Comparison of ENCODE assay signal across 21 cellular contexts in the genomic region with DNA sequence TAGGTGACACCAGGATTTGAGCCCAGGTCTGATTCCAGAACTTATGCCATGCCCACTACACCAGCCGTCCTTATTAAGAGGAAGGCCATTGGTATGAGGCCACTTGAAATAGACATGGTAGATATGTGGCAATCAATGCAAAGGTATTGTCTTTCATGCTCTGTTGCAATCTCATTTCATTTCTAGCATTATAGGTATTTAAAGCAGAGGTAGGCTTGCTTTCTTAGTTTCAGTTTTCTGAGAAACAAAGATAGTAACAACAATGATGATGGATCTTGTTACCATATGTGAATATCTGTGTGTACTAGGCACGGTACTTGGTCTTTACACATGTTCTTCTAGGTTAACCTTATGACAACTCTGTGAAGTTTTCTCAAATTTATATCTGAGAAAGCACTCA.
DNase-seq lines count a peak whose midpoint lies in the region; ATAC-seq and TF ChIP-seq lines count a peak whose summit lies in the region.
"Had no signal": no experiment of that assay in that cellular context is flagged by ENCODE, and none has a peak within 500 bp of the region (broad histone marks: within the 10 kb centered on the region; RNA-seq: fewer than 3 reads in every experiment).

No MANE protein-coding gene starts in this region.

- no peak for TF ChIP-seq CTCF in activated B cell treated with CpG ODN at 0.5 μM for 24 hours (IDR thresholded peaks at IDR 0.05)

- POLR2A ChIA-PET in activated B cell treated with CpG ODN at 0.5 μM for 24 hours (lab: Charles Lee): interaction anchor here (1.1 kb wide), 1 partner anchor 97 kb away, joined by 3 read pairs; no protein-coding TSS in a partner anchor

- H3K4me3 Mint-ChIP-seq in activated B cell treated with CpG ODN at 0.5 μM for 24 hours: no peak overlapping the region
- no peak overlapping the region for H3K4me3 Mint-ChIP-seq in stimulated activated effector memory CD8-positive, alpha-beta T cell treated with anti-CD3 and anti-CD28 coated beads, Interleukin-12 subunit alpha, Interleukin-12 subunit beta, amount 100 ng/mL, for 72 hours
- H3K4me3 Mint-ChIP-seq: activated CD4-positive, alpha-beta T cell treated with anti-CD3 and anti-CD28 coated beads, Interleukin-2, amount 10 ng/mL, durations not matched to agents 7 days and 5 days; brain; effector memory CD8-positive, alpha-beta T cell; neural crest cell; stimulated activated memory B cell treated with anti-CD40 and anti-IgM and Interleukin-4, amounts not matched to agents 10 μg/mL and 1 μg/mL and 100 μg/mL, for 72 hours; T-helper 17 cell had no signal

- H3K27me3 Mint-ChIP-seq in activated B cell treated with CpG ODN at 0.5 μM for 24 hours: no peaks in the 10 kb centered on the region
- H3K27me3 Mint-ChIP-seq: activated CD4-positive, alpha-beta T cell treated with anti-CD3 and anti-CD28 coated beads, Interleukin-2, amount 10 ng/mL, durations not matched to agents 7 days and 5 days; brain; effector memory CD8-positive, alpha-beta T cell; stimulated activated memory B cell treated with anti-CD40 and anti-IgM and Interleukin-4, amounts not matched to agents 10 μg/mL and 1 μg/mL and 100 μg/mL, for 72 hours; T-helper 17 cell had no signal

- intact Hi-C loops in activated B cell treated with CpG ODN at 0.5 μM for 24 hours (cut with micrococcal nuclease): no loop called here

- H3K9me3 Mint-ChIP-seq in activated B cell treated with CpG ODN at 0.5 μM for 24 hours: no peaks in the 10 kb centered on the region
- H3K9me3 Mint-ChIP-seq in stimulated activated effector memory CD8-positive, alpha-beta T cell treated with anti-CD3 and anti-CD28 coated beads, Interleukin-12 subunit alpha, Interleukin-12 subunit beta, amount 100 ng/mL, for 72 hours: no peaks in the 10 kb centered on the region
- H3K9me3 Mint-ChIP-seq: activated CD4-positive, alpha-beta T cell treated with anti-CD3 and anti-CD28 coated beads, Interleukin-2, amount 10 ng/mL, durations not matched to agents 7 days and 5 days; effector memory CD8-positive, alpha-beta T cell; stimulated activated memory B cell treated with anti-CD40 and anti-IgM and Interleukin-4, amounts not matched to agents 10 μg/mL and 1 μg/mL and 100 μg/mL, for 72 hours had no signal

- H3K4me1 Mint-ChIP-seq in activated B cell treated with CpG ODN at 0.5 μM for 24 hours: peaks cover 11% of the 10 kb centered on the region
- no peaks in the 10 kb centered on the region for H3K4me1 Mint-ChIP-seq in stimulated activated effector memory CD8-positive, alpha-beta T cell treated with anti-CD3 and anti-CD28 coated beads, Interleukin-12 subunit alpha, Interleukin-12 subunit beta, amount 100 ng/mL, for 72 hours
- H3K4me1 Mint-ChIP-seq: activated CD4-positive, alpha-beta T cell treated with anti-CD3 and anti-CD28 coated beads, Interleukin-2, amount 10 ng/mL, durations not matched to agents 7 days and 5 days; T-helper 17 cell had no signal

- H3K27ac Mint-ChIP-seq in activated B cell treated with CpG ODN at 0.5 μM for 24 hours: peak overlapping the region; percentile 26
- H3K27ac Mint-ChIP-seq in stimulated activated effector memory CD8-positive, alpha-beta T cell treated with anti-CD3 and anti-CD28 coated beads, Interleukin-12 subunit alpha, Interleukin-12 subunit beta, amount 100 ng/mL, for 72 hours: no peak overlapping the region
- H3K27ac Mint-ChIP-seq: activated CD4-positive, alpha-beta T cell treated with anti-CD3 and anti-CD28 coated beads, Interleukin-2, amount 10 ng/mL, durations not matched to agents 7 days and 5 days; effector memory CD8-positive, alpha-beta T cell; stimulated activated memory B cell treated with anti-CD40 and anti-IgM and Interleukin-4, amounts not matched to agents 10 μg/mL and 1 μg/mL and 100 μg/mL, for 72 hours; T-helper 17 cell had no signal

- H3K36me3 Mint-ChIP-seq in activated B cell treated with CpG ODN at 0.5 μM for 24 hours (ENCODE audit: low read depth): no peaks in the 10 kb centered on the region
- H3K36me3 Mint-ChIP-seq in stimulated activated effector memory CD8-positive, alpha-beta T cell treated with anti-CD3 and anti-CD28 coated beads, Interleukin-12 subunit alpha, Interleukin-12 subunit beta, amount 100 ng/mL, for 72 hours: no peaks in the 10 kb centered on the region
- H3K36me3 Mint-ChIP-seq: stimulated activated memory B cell treated with anti-CD40 and anti-IgM and Interleukin-4, amounts not matched to agents 10 μg/mL and 1 μg/mL and 100 μg/mL, for 72 hours had no signal

- peak; percentile 74 for ATAC-seq in GM18868 (IDR thresholded peaks at IDR 0.05; ENCODE audit: unreplicated experiment)
- peak; percentile 51 for ATAC-seq in GM21515 (IDR thresholded peaks at IDR 0.05; ENCODE audit: unreplicated experiment)
- ATAC-seq in activated B cell treated with CpG ODN at 0.5 μM for 24 hours (ENCODE audit: low read depth): no peak
- ATAC-seq in stimulated activated effector memory CD8-positive, alpha-beta T cell treated with anti-CD3 and anti-CD28 coated beads, Interleukin-12 subunit alpha, Interleukin-12 subunit beta, amount 100 ng/mL, for 72 hours: peak; percentile 58
- ATAC-seq: effector memory CD8-positive, alpha-beta T cell; esophagus mucosa; mucosa of descending colon; stimulated activated memory B cell treated with anti-CD40 and anti-IgM and Interleukin-4, amounts not matched to agents 10 μg/mL and 1 μg/mL and 100 μg/mL, for 72 hours; T-helper 17 cell had no signal

- CTCF ChIA-PET in activated B cell treated with CpG ODN at 0.5 μM for 24 hours (lab: Charles Lee): no interaction called here

- DNase-seq in activated B cell treated with CpG ODN at 0.5 μM for 24 hours: no peak
- DNase-seq in stimulated activated effector memory CD8-positive, alpha-beta T cell treated with anti-CD3 and anti-CD28 coated beads, Interleukin-12 subunit alpha, Interleukin-12 subunit beta, amount 100 ng/mL, for 72 hours (ENCODE audit: low spot score in 2 of 2): no peak
- no peak for DNase-seq in stimulated activated CD4-positive, alpha-beta T cell treated with anti-CD3 and anti-CD28 coated beads, Interleukin-15, amount 100 ng/mL, for 24 hours
- no peak for DNase-seq in superior temporal gyrus (ENCODE audit: extremely low spot score)
- DNase-seq in cerebellar nuclear complex (lab: John Stamatoyannopoulos, UW): no peak
- DNase-seq: activated CD4-positive, alpha-beta T cell treated with anti-CD3 and anti-CD28 coated beads, Interleukin-2, amount 10 ng/mL, durations not matched to agents 7 days and 5 days; activated CD8-positive, alpha-beta memory T cell treated with anti-CD3 and anti-CD28 coated beads, Interleukin-2, amount 50 U/mL, for 4 hours; activated effector memory CD4-positive, alpha-beta T cell treated with anti-CD3 and anti-CD28 coated beads, Interleukin-2, amount 50 U/mL, for 16 hours; effector memory CD8-positive, alpha-beta T cell; hypothalamus; mucosa of descending colon; NCI-H146; NCI-H524; stimulated activated CD4-positive, alpha-beta T cell treated with anti-CD3 and anti-CD28 coated beads, Interleukin-2, amount 100 ng/mL, for 24 hours; T-helper 17 cell had no signal
